ENCODE assay signal across 14 cellular contexts in genomic region chr7:129454249-129454551, GRCh38. TPM values are rescaled to one million over a fixed set of nuclear protein-coding genes. Genes with fewer than 3 reads are reported as not detected.
"Had no signal": no experiment of that assay in that cellular context is flagged by ENCODE, and none has a peak within 500 bp of the region (broad histone marks: within the 10 kb centered on the region; RNA-seq: fewer than 3 reads in every experiment).

No MANE protein-coding gene starts in this region.

- H3K4me1 Mint-ChIP-seq: natural killer cell; stimulated activated effector memory CD8-positive, alpha-beta T cell treated with anti-CD3 and anti-CD28 coated beads, Interleukin-12 subunit alpha, Interleukin-12 subunit beta, amount 100 ng/mL, for 72 hours had no signal

- H3K27ac ChIP-seq: colonic mucosa, right lobe of liver, transverse colon had no signal

- H3K4me3 Mint-ChIP-seq: natural killer cell; stimulated activated effector memory CD8-positive, alpha-beta T cell treated with anti-CD3 and anti-CD28 coated beads, Interleukin-12 subunit alpha, Interleukin-12 subunit beta, amount 100 ng/mL, for 72 hours had no signal

- H3K27ac Mint-ChIP-seq: natural killer cell had no signal

- DNase-seq: activated CD4-positive, alpha-beta T cell treated with anti-CD3 and anti-CD28 coated beads, Interleukin-2, amount 50 U/mL, for 4 hours; activated naive CD4-positive, alpha-beta T cell; activated T-cell treated with anti-CD3 and anti-CD28 coated beads, Interleukin-2, amount 50 U/mL, for 48 hours; aorta; colonic mucosa; hippocampal formation; left cardiac atrium; mucosa of descending colon; natural killer cell; nucleus accumbens; right lobe of liver; transverse colon had no signal

- H3K9me3 ChIP-seq: colonic mucosa, mucosa of descending colon, right lobe of liver, transverse colon had no signal

- H3K27me3 ChIP-seq: colonic mucosa, right lobe of liver, transverse colon had no signal

- H3K36me3 Mint-ChIP-seq: stimulated activated effector memory CD8-positive, alpha-beta T cell treated with anti-CD3 and anti-CD28 coated beads, Interleukin-12 subunit alpha, Interleukin-12 subunit beta, amount 100 ng/mL, for 72 hours had no signal

- H3K9me3 Mint-ChIP-seq: natural killer cell had no signal

- H3K4me3 ChIP-seq: colonic mucosa, mucosa of descending colon, right lobe of liver, transverse colon had no signal

- H3K36me3 ChIP-seq: colonic mucosa, right lobe of liver, transverse colon had no signal

- H3K4me1 ChIP-seq: colonic mucosa, right lobe of liver, transverse colon had no signal

RNA-seq across cellular contexts. Expression of gene SMKR1, which starts 48.1 kb away (rescaled TPM):
- total RNA-seq: aorta, left cardiac atrium, mucosa of descending colon, posterior vena cava, right lobe of liver, transverse colon had no signal
